In genomic region chr5:76546497-76547102, GRCh38 we compare ENCODE assay signal across 8 cellular contexts.
DNase-seq lines count a peak whose midpoint lies in the region; ATAC-seq and TF ChIP-seq lines count a peak whose summit lies in the region.

No MANE protein-coding gene starts in this region.

- no peak for TF ChIP-seq CTCF in GM10248 (IDR thresholded peaks at IDR 0.05; ENCODE audit: control extremely low read depth, extremely low read depth, low read depth, missing control alignments)

- no peaks in the 10 kb centered on the region for H3K27me3 Mint-ChIP-seq in activated T-cell treated with anti-CD3 and anti-CD28 coated beads, Interleukin-2, amount 50 U/mL, for 72 hours (ENCODE audit: low read depth)
- H3K27me3 Mint-ChIP-seq in naive thymus-derived CD8-positive, alpha-beta T cell = no peaks in the 10 kb centered on the region

- no peaks in the 10 kb centered on the region for H3K9me3 Mint-ChIP-seq in activated T-cell treated with anti-CD3 and anti-CD28 coated beads, Interleukin-2, amount 50 U/mL, for 72 hours
- H3K9me3 Mint-ChIP-seq in naive thymus-derived CD8-positive, alpha-beta T cell = no peaks in the 10 kb centered on the region

- H3K36me3 Mint-ChIP-seq in activated T-cell treated with anti-CD3 and anti-CD28 coated beads, Interleukin-2, amount 50 U/mL, for 72 hours (ENCODE audit: insufficient read depth in 2 of 2) = peaks cover 0 to 3% of the 10 kb centered on the region in 2 donors
- H3K36me3 Mint-ChIP-seq in naive thymus-derived CD8-positive, alpha-beta T cell = no peaks in the 10 kb centered on the region

- H3K4me1 Mint-ChIP-seq in activated T-cell treated with anti-CD3 and anti-CD28 coated beads, Interleukin-2, amount 50 U/mL, for 72 hours (ENCODE audit: low read depth) = peaks cover 83% of the 10 kb centered on the region
- peaks cover 34 to 82% (median 65%) of the 10 kb centered on the region in 4 donors for H3K4me1 Mint-ChIP-seq in naive thymus-derived CD8-positive, alpha-beta T cell

- CTCF ChIA-PET in GM10248 (lab: Yijun Ruan, JAX) = interaction anchor here (1.1 to 3.2 kb wide), 11 partner anchors 8 to 227 kb away, joined by 3 to 19 read pairs (median 5); partner anchors contain the start of gene IQGAP2

- ATAC-seq in HG02852 (IDR thresholded peaks at IDR 0.05; ENCODE audit: unreplicated experiment) = peak; percentile 35
- peak; percentile 14 to 29 for ATAC-seq in activated T-cell treated with anti-CD3 and anti-CD28 coated beads, Interleukin-2, amount 50 U/mL, for 72 hours (replicated peaks in 1 of 2)
- ATAC-seq in naive thymus-derived CD8-positive, alpha-beta T cell = no peak
- no peak for ATAC-seq in HG03442 (IDR thresholded peaks at IDR 0.05; ENCODE audit: unreplicated experiment)
- no peak for ATAC-seq in HG03175 (IDR thresholded peaks at IDR 0.05; ENCODE audit: unreplicated experiment)
- ATAC-seq in HG03469 (IDR thresholded peaks at IDR 0.05; ENCODE audit: unreplicated experiment) = no peak

- H3K4me3 Mint-ChIP-seq in activated T-cell treated with anti-CD3 and anti-CD28 coated beads, Interleukin-2, amount 50 U/mL, for 72 hours = peak overlapping the region; percentile 77 to 92
- peak overlapping the region; percentile 33 to 84 (median 68) for H3K4me3 Mint-ChIP-seq in naive thymus-derived CD8-positive, alpha-beta T cell

- H3K27ac Mint-ChIP-seq in activated T-cell treated with anti-CD3 and anti-CD28 coated beads, Interleukin-2, amount 50 U/mL, for 72 hours = peak overlapping the region; percentile 97
- peak overlapping the region; percentile 80 to 98 (median 92) for H3K27ac Mint-ChIP-seq in naive thymus-derived CD8-positive, alpha-beta T cell

- POLR2A ChIA-PET in GM10248 (lab: Yijun Ruan, JAX) = interaction anchor here (0.6 kb wide), 1 partner anchor 197 kb away, joined by 3 read pairs; no protein-coding TSS in a partner anchor
- POLR2A ChIA-PET in naive thymus-derived CD8-positive, alpha-beta T cell (lab: Charles Lee) = interaction anchor here (1.1 to 2.1 kb wide), 4 partner anchors 16 to 143 kb away, joined by 3 to 24 read pairs (median 4); partner anchors contain the start of gene IQGAP2

- peak; percentile 25 for DNase-seq in GM10248 (ENCODE audit: extremely low spot score)
- DNase-seq in activated T-cell treated with anti-CD3 and anti-CD28 coated beads, Interleukin-2, amount 50 U/mL, for 72 hours = peak; percentile 25 to 44
- no peak for DNase-seq in naive thymus-derived CD8-positive, alpha-beta T cell
- DNase-seq in activated CD8-positive, alpha-beta memory T cell treated with anti-CD3 and anti-CD28 coated beads for 24 hours = no peak

Comparison
In these comparisons a context has a peak if more than half of its experiments do, and no peak if none do; other contexts are left out.
1. DNase-seq: peak in GM10248 (single experiment) and activated T-cell treated with anti-CD3 and anti-CD28 coated beads, Interleukin-2, amount 50 U/mL, for 72 hours (2 of 2); none in naive thymus-derived CD8-positive, alpha-beta T cell (0 of 10) and activated CD8-positive, alpha-beta memory T cell treated with anti-CD3 and anti-CD28 coated beads for 24 hours (single experiment).
2. ATAC-seq: peak in HG02852 (single experiment) and activated T-cell treated with anti-CD3 and anti-CD28 coated beads, Interleukin-2, amount 50 U/mL, for 72 hours (2 of 2); none in naive thymus-derived CD8-positive, alpha-beta T cell (0 of 2), HG03442 (single experiment), HG03175 (single experiment) and HG03469 (single experiment).